Comparison of ENCODE assay signal across 1 cellular context in the genomic region with DNA sequence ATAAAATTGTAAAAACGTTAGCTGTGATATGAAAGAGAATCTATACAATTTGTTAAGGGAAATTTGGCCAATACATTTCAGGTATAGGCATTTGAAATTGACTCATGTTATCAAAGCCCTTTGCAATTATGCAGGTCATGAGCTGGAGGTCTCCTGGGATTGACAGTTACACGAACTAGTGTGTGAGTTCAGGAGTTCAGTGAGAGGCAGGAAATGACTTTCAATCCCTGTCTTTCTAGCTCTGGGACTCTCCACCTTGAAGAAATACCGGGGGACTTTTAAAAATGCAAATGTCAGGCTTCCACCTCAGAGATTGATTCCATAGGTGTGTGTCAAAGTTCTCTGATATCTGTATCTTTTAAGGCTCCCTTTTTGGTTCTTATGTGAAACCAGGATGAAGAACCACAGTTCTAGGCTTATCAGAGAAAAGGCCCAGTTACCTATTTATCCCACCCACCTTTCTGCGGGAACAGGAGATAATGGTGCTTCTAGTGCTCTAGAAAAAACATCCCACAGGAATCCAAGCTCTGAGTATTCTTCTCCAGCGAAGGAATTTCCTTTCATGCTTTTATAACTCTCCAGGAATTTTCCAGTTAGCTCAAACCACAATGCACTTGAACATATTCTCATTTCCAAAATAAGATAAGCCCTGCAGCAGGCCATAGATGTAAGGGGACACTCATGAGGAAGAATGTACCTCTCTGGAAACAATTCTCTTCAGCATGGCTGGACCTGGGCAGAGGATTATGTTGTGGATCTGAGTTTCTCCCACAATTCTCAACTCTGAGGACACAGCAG.
TF ChIP-seq lines count a peak whose summit lies in the region.

No MANE protein-coding gene starts in this region.

TF ChIP-seq in HEK293, 187 proteins besides CTCF, POLR2A, EP300 and RAD21 (continued from another document):
- TF ChIP-seq, protein P1, sequence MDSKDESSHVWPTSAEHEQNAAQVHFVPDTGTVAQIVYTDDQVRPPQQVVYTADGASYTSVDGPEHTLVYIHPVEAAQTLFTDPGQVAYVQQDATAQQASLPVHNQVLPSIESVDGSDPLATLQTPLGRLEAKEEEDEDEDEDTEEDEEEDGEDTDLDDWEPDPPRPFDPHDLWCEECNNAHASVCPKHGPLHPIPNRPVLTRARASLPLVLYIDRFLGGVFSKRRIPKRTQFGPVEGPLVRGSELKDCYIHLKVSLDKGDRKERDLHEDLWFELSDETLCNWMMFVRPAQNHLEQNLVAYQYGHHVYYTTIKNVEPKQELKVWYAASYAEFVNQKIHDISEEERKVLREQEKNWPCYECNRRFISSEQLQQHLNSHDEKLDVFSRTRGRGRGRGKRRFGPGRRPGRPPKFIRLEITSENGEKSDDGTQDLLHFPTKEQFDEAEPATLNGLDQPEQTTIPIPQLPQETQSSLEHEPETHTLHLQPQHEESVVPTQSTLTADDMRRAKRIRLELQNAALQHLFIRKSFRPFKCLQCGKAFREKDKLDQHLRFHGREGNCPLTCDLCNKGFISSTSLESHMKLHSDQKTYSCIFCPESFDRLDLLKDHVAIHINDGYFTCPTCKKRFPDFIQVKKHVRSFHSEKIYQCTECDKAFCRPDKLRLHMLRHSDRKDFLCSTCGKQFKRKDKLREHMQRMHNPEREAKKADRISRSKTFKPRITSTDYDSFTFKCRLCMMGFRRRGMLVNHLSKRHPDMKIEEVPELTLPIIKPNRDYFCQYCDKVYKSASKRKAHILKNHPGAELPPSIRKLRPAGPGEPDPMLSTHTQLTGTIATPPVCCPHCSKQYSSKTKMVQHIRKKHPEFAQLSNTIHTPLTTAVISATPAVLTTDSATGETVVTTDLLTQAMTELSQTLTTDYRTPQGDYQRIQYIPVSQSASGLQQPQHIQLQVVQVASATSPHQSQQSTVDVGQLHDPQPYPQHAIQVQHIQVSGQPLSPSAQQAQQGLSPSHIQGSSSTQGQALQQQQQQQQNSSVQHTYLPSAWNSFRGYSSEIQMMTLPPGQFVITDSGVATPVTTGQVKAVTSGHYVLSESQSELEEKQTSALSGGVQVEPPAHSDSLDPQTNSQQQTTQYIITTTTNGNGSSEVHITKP (tag by site-specific recombination; IDR thresholded peaks at IDR 0.05), result peak; percentile 80
- 0 out of 2 replicates have a peak, but pooled peaks have one; percentile 32 for TF ChIP-seq TCF7L2 (IDR thresholded peaks at IDR 0.05; ENCODE audit: borderline replicate concordance, low read depth, low read length)
